Comparison of ENCODE assay signal across 8 cellular contexts in the genomic region with DNA sequence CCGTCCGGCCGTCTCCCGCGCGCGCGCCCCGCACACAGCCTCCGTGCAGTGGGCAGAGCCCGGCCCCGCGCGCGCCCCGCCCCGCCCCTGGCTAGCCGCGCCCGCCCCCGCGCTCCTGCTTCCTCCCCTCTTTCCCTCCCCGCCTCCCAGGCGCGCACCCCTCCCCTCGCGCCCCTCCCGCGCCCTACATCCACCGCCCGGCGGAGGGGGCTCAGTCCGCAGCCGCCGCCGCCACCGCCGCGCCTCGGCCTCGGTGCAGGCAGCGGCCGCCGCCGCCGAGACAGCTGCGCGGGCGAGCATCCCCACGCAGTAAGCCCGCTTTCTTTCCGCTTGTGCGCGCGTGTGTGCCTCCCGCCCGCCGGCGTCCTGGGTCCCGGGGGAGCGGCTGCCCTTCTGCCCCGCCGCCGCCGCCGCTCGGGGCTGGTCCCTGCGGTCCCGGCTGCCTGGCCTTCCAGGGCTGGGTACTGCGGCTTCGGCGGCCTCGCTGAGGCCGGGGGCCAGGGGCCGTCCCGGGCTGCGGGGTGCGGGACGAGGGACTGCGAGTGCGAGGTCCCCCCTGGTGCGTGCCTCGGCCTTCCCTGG. TPM values are rescaled to one million over a fixed set of nuclear protein-coding genes. Genes with fewer than 3 reads are reported as not detected.
DNase-seq lines count a peak whose midpoint lies in the region; ATAC-seq and TF ChIP-seq lines count a peak whose summit lies in the region.

A gene (plus strand): TSS at position 214 of the 582 bp plus-strand sequence.

- peak within 1 kb of the TSS; percentile 85 for H3K4me2 ChIP-seq in trophoblast cell (ENCODE audit: low read length)

- H2AFZ ChIP-seq in ACC112 (ENCODE audit: low read length, unreplicated experiment): peak within 1 kb of the TSS; percentile 81
- peak within 1 kb of the TSS; percentile 3 for H2AFZ ChIP-seq in trophoblast cell (ENCODE audit: insufficient read depth, low read length, poor library complexity)

- H2AK5ac ChIP-seq in trophoblast cell (ENCODE audit: low read length): no peak within 1 kb of the TSS

- intact Hi-C loops in heart left ventricle (cut with DNase I): loop anchor here in 4 of 10 donors (5.0 kb wide), 1 partner anchor 115 kb away; no protein-coding TSS in a partner anchor

- no peak within 1 kb of the TSS for H4K91ac ChIP-seq in trophoblast cell (ENCODE audit: low read depth, low read length)

- no peaks in the 10 kb centered on the region for H3K36me3 ChIP-seq in ACC112 (ENCODE audit: insufficient read depth, low read length)
- no peaks in the 10 kb centered on the region for H3K36me3 ChIP-seq in H7 (replicated peaks; ENCODE audit: control insufficient read depth, insufficient read depth, low read length)
- H3K36me3 ChIP-seq in adipocyte (ENCODE audit: control insufficient read depth, insufficient read depth, low read length, severe bottlenecking): no peaks in the 10 kb centered on the region
- no peaks in the 10 kb centered on the region for H3K36me3 ChIP-seq in heart left ventricle
- H3K36me3 ChIP-seq in trophoblast cell (ENCODE audit: control insufficient read depth in 1 of 2, insufficient read depth in 2 of 2, low read length in 2 of 2): no peaks in the 10 kb centered on the region

- H3K9me3 ChIP-seq in adipocyte (ENCODE audit: control insufficient read depth, low read length): no peaks in the 10 kb centered on the region
- no peaks in the 10 kb centered on the region for H3K9me3 ChIP-seq in heart left ventricle
- no peaks in the 10 kb centered on the region for H3K9me3 ChIP-seq in trophoblast cell (ENCODE audit: insufficient read depth, low read depth, low read length)

- H3K4me3 ChIP-seq in ACC112 (ENCODE audit: low read depth, low read length): peak within 1 kb of the TSS; percentile 86
- H3K4me3 ChIP-seq in H7 (ENCODE audit: insufficient read depth, low read depth, low read length): peak within 1 kb of the TSS; percentile 51
- peak within 1 kb of the TSS; percentile 82 for H3K4me3 ChIP-seq in adipocyte (ENCODE audit: low read length)
- peak within 1 kb of the TSS; percentile 58 to 97 (median 76) for H3K4me3 ChIP-seq in heart left ventricle
- peak within 1 kb of the TSS; percentile 69 for H3K4me3 ChIP-seq in trophoblast cell (ENCODE audit: low read depth, low read length)

- peak; percentile 87 for DNase-seq in H7
- peak; percentile 22 for DNase-seq in SK-MEL-5 (ENCODE audit: low read depth, low spot score)
- DNase-seq in adipocyte (ENCODE audit: low read depth): peak; percentile 77
- DNase-seq in heart left ventricle: peak; percentile 75 to 84 (median 77)
- no peak for DNase-seq in trophoblast cell

- H3K79me2 ChIP-seq in ACC112 (ENCODE audit: control insufficient read depth, insufficient read depth, low read length, unreplicated experiment) (peaks cover 18% of the 10 kb centered on the region), trophoblast cell (ENCODE audit: control insufficient read depth, insufficient read depth, low read length, poor library complexity) (no peaks in the 10 kb centered on the region)

- H3K4me1 ChIP-seq in ACC112 (ENCODE audit: control insufficient read depth, insufficient read depth, low read length, unreplicated experiment): peaks cover 5% of the 10 kb centered on the region
- no peaks in the 10 kb centered on the region for H3K4me1 ChIP-seq in adipocyte (ENCODE audit: control insufficient read depth, insufficient read depth, low read length)
- H3K4me1 ChIP-seq in heart left ventricle: peaks cover 0 to 16% (median 3%) of the 10 kb centered on the region in 12 donors
- peaks cover 0 to 2% of the 10 kb centered on the region in 2 experiments for H3K4me1 ChIP-seq in trophoblast cell (ENCODE audit: control insufficient read depth in 1 of 2, insufficient read depth in 2 of 2, low read length in 2 of 2)

- no peaks in the 10 kb centered on the region for H3K79me1 ChIP-seq in trophoblast cell (ENCODE audit: low read length)

- TF ChIP-seq CTCF in heart left ventricle (IDR thresholded peaks at IDR 0.05): no peak

- ATAC-seq in heart left ventricle (peak; percentile 80 to 95 (median 90)), GM21526 (IDR thresholded peaks at IDR 0.05; ENCODE audit: low FRiP score, unreplicated experiment) (no peak), HG02588 (IDR thresholded peaks at IDR 0.05; ENCODE audit: unreplicated experiment) (no peak)

- no peak within 1 kb of the TSS for H2BK12ac ChIP-seq in trophoblast cell (ENCODE audit: low read length)

- H2BK5ac ChIP-seq in trophoblast cell (ENCODE audit: low read depth, low read length, poor library complexity): no peak within 1 kb of the TSS

- H3K9ac ChIP-seq in adipocyte (ENCODE audit: low read length): peak within 1 kb of the TSS; percentile 83
- H3K9ac ChIP-seq in trophoblast cell (ENCODE audit: low read length): no peak within 1 kb of the TSS

- TF ChIP-seq POLR2A in heart left ventricle (IDR thresholded peaks at IDR 0.05): peak in 1 of 2 donors; percentile 67

- H4K8ac ChIP-seq in trophoblast cell (ENCODE audit: low read depth, low read length): no peak within 1 kb of the TSS

- no peak within 1 kb of the TSS for H4K12ac ChIP-seq in trophoblast cell (ENCODE audit: low read depth, low read length)

- H3K14ac ChIP-seq in trophoblast cell (ENCODE audit: low read length): no peak within 1 kb of the TSS

- H3K27ac ChIP-seq in ACC112 (ENCODE audit: low read depth, low read length) (no peak within 1 kb of the TSS), heart left ventricle (peak within 1 kb of the TSS; percentile 71 to 98 (median 90)), trophoblast cell (ENCODE audit: low read depth, low read length) (no peak within 1 kb of the TSS)

- H3K27me3 ChIP-seq in ACC112 (ENCODE audit: insufficient read depth, low read length) (no peaks in the 10 kb centered on the region), H7 (ENCODE audit: control insufficient read depth, insufficient read depth, low read length) (peaks cover 24% of the 10 kb centered on the region), adipocyte (replicated peaks; ENCODE audit: control insufficient read depth, insufficient read depth, low read length) (peaks cover 7% of the 10 kb centered on the region), heart left ventricle (peaks cover 0 to 24% (median 0%) of the 10 kb centered on the region in 9 donors), trophoblast cell (ENCODE audit: insufficient read depth, low read length) (peaks cover 10% of the 10 kb centered on the region)

- in situ Hi-C loops in SK-MEL-5 (cut with HindIII; ENCODE audit: low pct_unique_long_range_greater_than_20kb, low sequenced_read_pairs): no loop called here

- H3K18ac ChIP-seq in trophoblast cell (ENCODE audit: low read length): no peak within 1 kb of the TSS

- H3K23ac ChIP-seq in trophoblast cell (ENCODE audit: low read length): no peak within 1 kb of the TSS

- H2BK120ac ChIP-seq in trophoblast cell (ENCODE audit: insufficient read depth, low read length, poor library complexity): no peak within 1 kb of the TSS

- no peak within 1 kb of the TSS for H3K4ac ChIP-seq in trophoblast cell (ENCODE audit: low read depth, low read length)

- 1 to 48% (median 22%) methylated on average over 13 to 76 of the region's 83 CpGs for WGBS in heart left ventricle, 4 donors
- WGBS in trophoblast cell (ENCODE audit: extremely low coverage, insufficient coverage, insufficient read length): no CpG with 5 or more reads among the region's 83 CpGs

RNA-seq across cellular contexts. Expression of the gene that starts here (rescaled TPM):
- total RNA-seq in H7 (2014; rRNA removed; shearing (Covaris generic)): 11.4 and 12.4 TPM in 2 replicates
- total RNA-seq in SK-MEL-5 (2014; rRNA removed; shearing (Covaris generic)): 15.8 and 16.2 TPM in 2 replicates
- polyA plus RNA-seq in SK-MEL-5 (2015; cell fraction: cytosol; rRNA removed): 19.9 and 31.7 TPM in 2 replicates
- polyA plus RNA-seq in SK-MEL-5 (2015; cell fraction: nucleus; rRNA removed): 10.7 and 13.0 TPM in 2 replicates
- 1,000 to 10,000 TPM; 1,446 to 4,800 (median 2,127) TPM for total RNA-seq in heart left ventricle
- polyA plus RNA-seq in heart left ventricle: 1,000 to 10,000 TPM; 1,119 to 4,064 TPM
- polyA plus RNA-seq in trophoblast cell (2013): 1.2 and 1.4 TPM in 2 replicates

Comparison
In these comparisons a context has a peak if more than half of its experiments do, and no peak if none do; other contexts are left out.
1. RNA of the gene that starts here (total RNA-seq): 1,446 to 4,800 TPM in heart left ventricle; 15.8 to 16.2 TPM in SK-MEL-5 and 11.4 to 12.4 TPM in H7; every median in the first group is over 10 times any median in the second.
2. H3K27ac ChIP-seq: peak in heart left ventricle (12 of 12); none in ACC112 (single experiment) and trophoblast cell (single experiment).
3. DNase-seq: peak in H7 (single experiment), SK-MEL-5 (single experiment), adipocyte (single experiment) and heart left ventricle (5 of 5); none in trophoblast cell (0 of 2).
4. ATAC-seq: peak in heart left ventricle (4 of 4); none in GM21526 (single experiment) and HG02588 (single experiment).
5. Peak in every context shown above with its lines, with median percentiles within 50 percentile points of each other: H3K4me3 ChIP-seq.